Comparison of ENCODE assay signal across 8 cellular contexts in genomic region chrX:77899081-77899828, GRCh38. TPM values are rescaled to one million over a fixed set of nuclear protein-coding genes. Genes with fewer than 3 reads are reported as not detected.
DNase-seq lines count a peak whose midpoint lies in the region; ATAC-seq and TF ChIP-seq lines count a peak whose summit lies in the region.

COX7B (plus strand) TSS chrX:77899468; CDS start chrX:77899554, 86 bp downstream.

- no peaks in the 10 kb centered on the region for H3K27me3 ChIP-seq in adipocyte (replicated peaks; ENCODE audit: control insufficient read depth, insufficient read depth, low read length)
- no peaks in the 10 kb centered on the region for H3K27me3 ChIP-seq in osteoblast (ENCODE audit: insufficient read depth, low read length)

- H3K4me1 ChIP-seq in adipocyte (ENCODE audit: control insufficient read depth, insufficient read depth, low read length), result peaks cover 4% of the 10 kb centered on the region
- peaks cover 4% of the 10 kb centered on the region for H3K4me1 ChIP-seq in osteoblast (ENCODE audit: insufficient read depth, low read length)
- H3K4me1 ChIP-seq in urinary bladder (ENCODE audit: insufficient read depth), result no peaks in the 10 kb centered on the region

- intact Hi-C loops in Right ventricle myocardium inferior (cut with DNase I), result loop anchor here (10.0 kb wide), 1 partner anchor 454 kb away; the partner anchor contains the start of gene FGF16

- H3K79me2 ChIP-seq in osteoblast (ENCODE audit: insufficient read depth, low read length), result peaks cover 39% of the 10 kb centered on the region

- H3K4me2 ChIP-seq in osteoblast (ENCODE audit: insufficient read depth, low read length), result peak within 1 kb of the TSS; percentile 83

- H3K9me3 ChIP-seq in adipocyte (ENCODE audit: control insufficient read depth, low read length) (peaks cover 12% of the 10 kb centered on the region), osteoblast (ENCODE audit: low read depth, low read length) (no peaks in the 10 kb centered on the region)

- peak within 1 kb of the TSS; percentile 88 for H3K9ac ChIP-seq in adipocyte (ENCODE audit: low read length)

- under 1% methylated on average over 28 of the region's 28 CpGs for WGBS in urinary bladder

- peak; percentile 41; the same call in 1 of the 2 replicates for TF ChIP-seq CTCF in GM12874 (IDR thresholded peaks at IDR 0.05; ENCODE audit: insufficient read depth, low read depth, low read length)
- TF ChIP-seq CTCF in osteoblast (IDR thresholded peaks at IDR 0.05; ENCODE audit: extremely low read depth, low read depth, low read length), result peak; percentile 57

- peak within 1 kb of the TSS; percentile 56 for H2AFZ ChIP-seq in osteoblast (ENCODE audit: low read length)

- DNase-seq in NCI-H1092 treated with DMSO at 0.1 percent for 48 hours (lab: John Stamatoyannopoulos, UW) (peak; percentile 99), SKM-1 (lab: John Stamatoyannopoulos, UW; ENCODE audit: unreplicated experiment) (peak; percentile 65), adipocyte (ENCODE audit: low read depth) (peak; percentile 96), Right ventricle myocardium inferior (ENCODE audit: missing footprints) (no peak), osteoblast (ENCODE audit: insufficient read length, low spot score, missing footprints) (peak; percentile 85)

- H3K4me3 ChIP-seq in adipocyte (ENCODE audit: low read length) (peak within 1 kb of the TSS; percentile 89), osteoblast (ENCODE audit: insufficient read depth, low read length) (peak within 1 kb of the TSS; percentile 69), urinary bladder (ENCODE audit: low read depth, low read length) (peak within 1 kb of the TSS; percentile 49)

- ATAC-seq in HG02678 (IDR thresholded peaks at IDR 0.05; ENCODE audit: unreplicated experiment) (peak; percentile 65), Right ventricle myocardium inferior (peak; percentile 84)

- H3K27ac ChIP-seq in osteoblast (ENCODE audit: low read depth, low read length) (peak within 1 kb of the TSS; percentile 51), urinary bladder (ENCODE audit: low read depth) (peak within 1 kb of the TSS; percentile 50)

- peaks cover 15% of the 10 kb centered on the region for H3K36me3 ChIP-seq in adipocyte (ENCODE audit: control insufficient read depth, insufficient read depth, low read length, severe bottlenecking)
- peaks cover 4% of the 10 kb centered on the region for H3K36me3 ChIP-seq in osteoblast (ENCODE audit: insufficient read depth, low read length)
- no peaks in the 10 kb centered on the region for H3K36me3 ChIP-seq in urinary bladder (ENCODE audit: insufficient read depth)

- H4K20me1 ChIP-seq in osteoblast (ENCODE audit: insufficient read depth, low read length), result peaks cover 5% of the 10 kb centered on the region

RNA-seq across cellular contexts. Expression of gene COX7B, which starts in this region (rescaled TPM):
- total RNA-seq in Right ventricle myocardium inferior (1,849 TPM), osteoblast (145 and 152 TPM in 2 replicates), urinary bladder (350 TPM)
- polyA plus RNA-seq in urinary bladder, result 645 TPM
